8 cellular contexts compared by ENCODE assay signal in genomic region chr7:19404912-19405329, GRCh38.
A peak's percentile ranks its signal among the peaks of the same experiment; 100 is the strongest.
DNase-seq lines count a peak whose midpoint lies in the region; ATAC-seq, FAIRE-seq and TF ChIP-seq lines count a peak whose summit lies in the region.

No MANE protein-coding gene starts in this region.

- no peak for TF ChIP-seq CTCF in astrocyte of the spinal cord (IDR thresholded peaks at IDR 0.05; ENCODE audit: low read depth, low read length)
- TF ChIP-seq CTCF in lower leg skin (IDR thresholded peaks at IDR 0.05): no peak
- TF ChIP-seq CTCF in psoas muscle (IDR thresholded peaks at IDR 0.05): no peak

- H3K27me3 ChIP-seq in small intestine (ENCODE audit: control insufficient read depth in 2 of 2, insufficient read depth in 2 of 2, low read length in 2 of 2): no peaks in the 10 kb centered on the region
- no peaks in the 10 kb centered on the region for H3K27me3 ChIP-seq in psoas muscle (ENCODE audit: insufficient read depth in 3 of 3, low read length in 2 of 3)

- H3K4me1 ChIP-seq in mesodermal cell (ENCODE audit: control insufficient read depth, insufficient read depth, low read length, poor library complexity, severe bottlenecking) (peaks cover 11% of the 10 kb centered on the region), small intestine (ENCODE audit: control insufficient read depth in 2 of 2, insufficient read depth in 1 of 2, low read depth in 1 of 2, low read length in 1 of 2) (no peaks in the 10 kb centered on the region), psoas muscle (no peaks in the 10 kb centered on the region)

- FAIRE-seq in small intestine (lab: Jason Lieb, UNC): no peak

- H3K27ac ChIP-seq in mesodermal cell (ENCODE audit: low read depth, low read length, severe bottlenecking) (peak overlapping the region; percentile 90), small intestine (ENCODE audit: low read depth in 1 of 2, low read length in 1 of 2) (no peak overlapping the region), psoas muscle (no peak overlapping the region)

- DNase-seq in DMS53 (lab: John Stamatoyannopoulos, UW) (peak; percentile 40), LoVo (ENCODE audit: low spot score) (peak; percentile 61), astrocyte of the spinal cord (ENCODE audit: low read depth, low spot score) (peak; percentile 98), lower leg skin (ENCODE audit: low spot score in 2 of 2) (no peak), DMS79 (lab: John Stamatoyannopoulos, UW) (no peak), small intestine (no peak), psoas muscle (no peak)

- ATAC-seq in psoas muscle: no peak

- no peak overlapping the region for H3K4me3 ChIP-seq in astrocyte of the spinal cord (ENCODE audit: low read depth, low read length)
- no peak overlapping the region for H3K4me3 ChIP-seq in mesodermal cell (ENCODE audit: extremely low read depth, insufficient read depth, low read length, poor library complexity, severe bottlenecking)
- no peak overlapping the region for H3K4me3 ChIP-seq in lower leg skin (ENCODE audit: low read depth, poor library complexity, severe bottlenecking)
- no peak overlapping the region for H3K4me3 ChIP-seq in small intestine (ENCODE audit: low read depth in 1 of 2, low read length in 2 of 2)
- H3K4me3 ChIP-seq in psoas muscle: no peak overlapping the region

- no peak for TF ChIP-seq POLR2A in lower leg skin (IDR thresholded peaks at IDR 0.05)

- in situ Hi-C loops in astrocyte of the spinal cord (cut with HindIII; ENCODE audit: low sequenced_read_pairs): no loop called here

- H3K36me3 ChIP-seq in mesodermal cell (ENCODE audit: control insufficient read depth, insufficient read depth, low read length) (no peaks in the 10 kb centered on the region), small intestine (ENCODE audit: control insufficient read depth in 2 of 2, insufficient read depth in 2 of 2, low read length in 2 of 2) (no peaks in the 10 kb centered on the region), psoas muscle (ENCODE audit: insufficient read depth in 1 of 2, low read depth in 1 of 2) (no peaks in the 10 kb centered on the region)

- H3K9me3 ChIP-seq in mesodermal cell (ENCODE audit: control insufficient read depth, low read length) (no peaks in the 10 kb centered on the region), small intestine (ENCODE audit: control insufficient read depth, low read depth) (no peaks in the 10 kb centered on the region), psoas muscle (no peaks in the 10 kb centered on the region)

- intact Hi-C loops in lower leg skin (cut with DNase I; ENCODE audit: low total_unique reads) (no loop called here), psoas muscle (cut with DNase I) (no loop called here)

- WGBS in mesodermal cell (ENCODE audit: insufficient coverage in 2 of 2), 2 experiments: no CpG with 5 or more reads among the region's 3 CpGs
- 3 to 5% methylated on average over 3 of the region's 3 CpGs for WGBS in lower leg skin, 2 donors
- 16 to 31% (median 20%) methylated on average over 3 of the region's 3 CpGs for whole genome bisulfite sequencing in small intestine, 3 donors
- 12 to 24% (median 21%) methylated on average over 3 of the region's 3 CpGs for WGBS in psoas muscle, 3 donors

Comparison
In these comparisons a context has a peak if more than half of its experiments do, and no peak if none do; other contexts are left out.
1. DNase-seq: peak in DMS53 (single experiment), LoVo (single experiment) and astrocyte of the spinal cord (single experiment); none in lower leg skin (0 of 2), DMS79 (single experiment), small intestine (single experiment) and psoas muscle (0 of 2).